8 cellular contexts compared by ENCODE assay signal in the genomic region with DNA sequence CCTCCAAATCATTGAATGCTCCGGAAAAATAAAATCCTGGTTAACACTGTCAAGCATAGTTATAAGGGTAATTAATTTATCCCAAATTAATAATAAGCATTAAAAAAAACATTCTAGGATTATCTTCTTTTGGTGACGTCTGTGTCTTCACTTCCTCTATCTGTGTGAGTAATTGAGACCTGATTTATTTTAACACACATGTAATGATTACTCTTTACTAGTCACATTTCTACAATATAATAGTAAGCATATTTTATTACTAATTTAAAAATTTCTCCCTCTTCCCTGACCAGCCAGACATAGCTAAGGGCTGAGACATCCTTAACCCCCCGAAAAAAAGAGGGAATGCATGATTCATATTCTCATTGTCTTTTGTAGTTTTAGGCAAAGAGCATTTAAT. TPM values are rescaled to one million over a fixed set of nuclear protein-coding genes. Genes with fewer than 3 reads are reported as not detected.
DNase-seq lines count a peak whose midpoint lies in the region; ATAC-seq and TF ChIP-seq lines count a peak whose summit lies in the region.

No MANE protein-coding gene starts in this region.

- TF ChIP-seq CTCF in thoracic aorta (IDR thresholded peaks at IDR 0.05), result no peak

- no peak overlapping the region for H3K27ac ChIP-seq in SK-N-MC
- no peak overlapping the region for H3K27ac ChIP-seq in thoracic aorta

- peaks cover 17% of the 10 kb centered on the region for H3K9me3 Mint-ChIP-seq in activated naive CD4-positive, alpha-beta T cell treated with anti-CD3 and anti-CD28 coated beads for 36 hours
- peaks cover 13 to 14% of the 10 kb centered on the region in 2 donors for H3K9me3 Mint-ChIP-seq in activated naive CD4-positive, alpha-beta T cell treated with anti-CD3 and anti-CD28 coated beads, Interleukin-2, amount 50 U/mL, for 72 hours

- ATAC-seq in activated naive CD4-positive, alpha-beta T cell treated with anti-CD3 and anti-CD28 coated beads, Interleukin-2, amount 50 U/mL, for 72 hours, result no peak
- no peak for ATAC-seq in thoracic aorta (ENCODE audit: insufficient number of reproducible peaks, low FRiP score, low read depth)
- ATAC-seq in HG03342 (IDR thresholded peaks at IDR 0.05; ENCODE audit: unreplicated experiment), result no peak

- H3K4me1 Mint-ChIP-seq in activated naive CD4-positive, alpha-beta T cell treated with anti-CD3 and anti-CD28 coated beads for 36 hours (ENCODE audit: low read depth), result peaks cover 42% of the 10 kb centered on the region

- CTCF ChIA-PET in activated naive CD4-positive, alpha-beta T cell treated with anti-CD3 and anti-CD28 coated beads for 36 hours (lab: Charles Lee), result no interaction called here

- H3K4me3 Mint-ChIP-seq in activated naive CD4-positive, alpha-beta T cell treated with anti-CD3 and anti-CD28 coated beads for 36 hours, result peak overlapping the region; percentile 47

- H3K36me3 ChIP-seq in SK-N-MC (ENCODE audit: insufficient read depth, low read length) (no peaks in the 10 kb centered on the region), thoracic aorta (no peaks in the 10 kb centered on the region)

- no peaks in the 10 kb centered on the region for H3K27me3 Mint-ChIP-seq in activated naive CD4-positive, alpha-beta T cell treated with anti-CD3 and anti-CD28 coated beads for 36 hours (ENCODE audit: low read depth)

- DNase-seq in activated naive CD4-positive, alpha-beta T cell treated with anti-CD3 and anti-CD28 coated beads for 36 hours, result no peak
- DNase-seq in activated naive CD4-positive, alpha-beta T cell treated with anti-CD3 and anti-CD28 coated beads, Interleukin-2, amount 50 U/mL, for 72 hours (ENCODE audit: low spot score in 2 of 2), result no peak
- no peak for DNase-seq in SK-N-MC (ENCODE audit: low read depth, low spot score)
- DNase-seq in glomerular visceral epithelial cell (ENCODE audit: extremely low spot score), result peak; percentile 12
- no peak for DNase-seq in thoracic aorta (ENCODE audit: low spot score)
- no peak for DNase-seq in stimulated activated CD4-positive, alpha-beta T cell treated with anti-CD3 and anti-CD28 coated beads, Interleukin-4, amount 100 ng/mL, for 24 hours
- DNase-seq in medulla oblongata (ENCODE audit: extremely low spot score), result no peak

- H3K27me3 ChIP-seq in thoracic aorta (replicated peaks; ENCODE audit: insufficient read depth), result no peaks in the 10 kb centered on the region

- peaks cover 29 to 55% of the 10 kb centered on the region in 2 donors for H3K4me1 ChIP-seq in thoracic aorta (ENCODE audit: control insufficient read depth in 1 of 2, low read depth in 2 of 2)

- intact Hi-C loops in activated naive CD4-positive, alpha-beta T cell treated with anti-CD3 and anti-CD28 coated beads for 36 hours (cut with micrococcal nuclease), result loop anchor here (2.0 to 5.0 kb wide), 10 partner anchors 17 to 941 kb away; a partner anchor contains a TSS

- no peak overlapping the region for H3K27ac Mint-ChIP-seq in activated naive CD4-positive, alpha-beta T cell treated with anti-CD3 and anti-CD28 coated beads for 36 hours
- peak overlapping the region in 1 of 2 donors; percentile 92 for H3K27ac Mint-ChIP-seq in activated naive CD4-positive, alpha-beta T cell treated with anti-CD3 and anti-CD28 coated beads, Interleukin-2, amount 50 U/mL, for 72 hours

- H3K9me3 ChIP-seq in SK-N-MC (ENCODE audit: low read depth, low read length) (peaks cover 6% of the 10 kb centered on the region), thoracic aorta (no peaks in the 10 kb centered on the region)

- peaks cover 23% of the 10 kb centered on the region for H3K36me3 Mint-ChIP-seq in activated naive CD4-positive, alpha-beta T cell treated with anti-CD3 and anti-CD28 coated beads for 36 hours (ENCODE audit: low read depth)
- H3K36me3 Mint-ChIP-seq in activated naive CD4-positive, alpha-beta T cell treated with anti-CD3 and anti-CD28 coated beads, Interleukin-2, amount 50 U/mL, for 72 hours, result peaks cover 24 to 31% of the 10 kb centered on the region in 2 donors

- peak overlapping the region; percentile 65 for H3K9ac ChIP-seq in SK-N-MC (ENCODE audit: insufficient read length)

- H3K4me3 ChIP-seq in SK-N-MC (peak overlapping the region; percentile 93), thoracic aorta (peak overlapping the region; percentile 98)

RNA-seq across cellular contexts. Expression of a gene that starts 2.3 kb away (rescaled TPM):
- total RNA-seq in activated naive CD4-positive, alpha-beta T cell treated with anti-CD3 and anti-CD28 coated beads for 36 hours, result 10 to 100 TPM; 17.1 to 18.3 TPM
- total RNA-seq in activated naive CD4-positive, alpha-beta T cell treated with anti-CD3 and anti-CD28 coated beads, Interleukin-2, amount 50 U/mL, for 72 hours, result 10 to 100 TPM; 24.5 to 25.3 TPM
- 10 to 100 TPM; 48.2 to 86.3 TPM for total RNA-seq in thoracic aorta
